In the genomic region with DNA sequence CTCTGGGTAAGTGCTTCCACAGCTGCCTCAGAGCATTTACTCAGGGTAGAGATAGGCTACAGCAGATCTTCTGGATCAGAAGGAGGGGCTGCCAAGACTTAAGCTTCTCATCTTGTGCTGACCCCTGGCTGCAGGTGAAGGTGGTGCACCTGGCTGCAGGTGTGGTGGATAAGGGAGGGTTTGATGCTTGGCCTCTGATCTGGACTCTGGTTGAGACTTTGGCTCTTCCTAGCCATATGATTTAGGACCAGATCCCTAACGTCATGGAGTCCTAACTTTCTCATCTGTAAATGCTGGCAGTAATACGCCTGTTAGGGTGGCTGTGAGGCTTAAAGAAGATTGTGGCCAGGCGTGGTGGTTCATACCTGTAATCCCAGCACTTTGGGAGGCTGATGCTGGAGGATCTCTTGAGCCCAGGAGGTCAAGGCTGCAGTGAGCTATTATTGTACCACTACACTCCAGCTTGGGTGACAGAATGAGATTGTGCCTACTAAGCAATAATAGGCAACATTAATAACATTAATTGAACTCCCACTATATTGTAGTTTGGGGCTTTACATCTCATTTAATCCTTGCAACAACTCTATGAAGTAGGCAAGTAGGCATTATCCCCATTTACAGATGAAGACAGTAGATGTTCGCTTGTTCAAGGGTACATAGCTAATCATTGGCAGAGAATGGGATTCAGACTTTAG, we compare ENCODE assay signal across 9 cellular contexts. TPM values are rescaled to one million over a fixed set of nuclear protein-coding genes. Genes with fewer than 3 reads are reported as not detected.
DNase-seq lines count a peak whose midpoint lies in the region; ATAC-seq and TF ChIP-seq lines count a peak whose summit lies in the region.
"Had no signal": no experiment of that assay in that cellular context is flagged by ENCODE, and none has a peak within 500 bp of the region (broad histone marks: within the 10 kb centered on the region; RNA-seq: fewer than 3 reads in every experiment).

No MANE protein-coding gene starts in this region.

- no peak overlapping the region for H3K18ac ChIP-seq in neuronal stem cell (ENCODE audit: low read length)

- no peak overlapping the region for H4K91ac ChIP-seq in neuronal stem cell (ENCODE audit: low read depth, low read length, poor library complexity)

- no peak overlapping the region for H2BK12ac ChIP-seq in neuronal stem cell (ENCODE audit: low read length)

- DNase-seq in DMS53 (lab: John Stamatoyannopoulos, UW) (peak; percentile 28), DMS53 treated with DMSO at 0.1 percent for 48 hours (lab: John Stamatoyannopoulos, UW; ENCODE audit: unreplicated experiment) (no peak), HuH-7 (ENCODE audit: low spot score) (peak; percentile 50), colonic mucosa (peak; percentile 81), neuronal stem cell (ENCODE audit: low spot score) (no peak), T1000 (lab: John Stamatoyannopoulos, UW) (no peak)
- DNase-seq in stimulated activated CD4-positive, alpha-beta T cell treated with anti-CD3 and anti-CD28 coated beads, Interleukin-15, amount 100 ng/mL, for 24 hours, result no peak

- peak overlapping the region; percentile 8 for H3K23ac ChIP-seq in neuronal stem cell (ENCODE audit: low read depth, low read length, poor library complexity)

- H2AK5ac ChIP-seq in neuronal stem cell (ENCODE audit: low read depth, low read length), result no peak overlapping the region

- H3K27ac ChIP-seq in colonic mucosa, result no peak overlapping the region
- no peak overlapping the region for H3K27ac ChIP-seq in neuronal stem cell (replicated peaks; ENCODE audit: low read length)
- H3K27ac ChIP-seq: prostate gland had no signal

- H3K9ac ChIP-seq in colonic mucosa (ENCODE audit: low read depth in 2 of 2, low read length in 2 of 2) (peak overlapping the region in 1 of 2 donors; percentile 84), neuronal stem cell (ENCODE audit: low read depth, low read length, poor library complexity) (no peak overlapping the region)

- H3K14ac ChIP-seq in neuronal stem cell (ENCODE audit: low read length), result no peak overlapping the region

- peak overlapping the region; percentile 26 for H2BK5ac ChIP-seq in neuronal stem cell (ENCODE audit: low read length)

- no peak overlapping the region for H3K4me3 ChIP-seq in colonic mucosa
- H3K4me3 ChIP-seq in neuronal stem cell (ENCODE audit: low read length in 2 of 2), result no peak overlapping the region
- H3K4me3 ChIP-seq: prostate gland had no signal

- H3K4me1 ChIP-seq in colonic mucosa, result peaks cover 25% of the 10 kb centered on the region
- peaks cover 47 to 50% of the 10 kb centered on the region in 2 donors for H3K4me1 ChIP-seq in neuronal stem cell (ENCODE audit: control insufficient read depth in 2 of 2, insufficient read depth in 1 of 2, low read depth in 1 of 2, low read length in 2 of 2)
- H3K4me1 ChIP-seq: prostate gland had no signal

- no peak overlapping the region for H2BK120ac ChIP-seq in neuronal stem cell (ENCODE audit: low read depth, low read length)

- no CpG with 5 or more reads among the region's 4 CpGs for WGBS in neuronal stem cell (ENCODE audit: extremely low coverage in 2 of 2, insufficient read length in 2 of 2, insufficient replicate concordance in 1 of 2), 2 donors

- H3K4me2 ChIP-seq in neuronal stem cell (ENCODE audit: insufficient read depth, low read length, poor library complexity, severe bottlenecking), result no peak overlapping the region

- peak overlapping the region; percentile 20 for H2BK15ac ChIP-seq in neuronal stem cell (ENCODE audit: low read length)

- peaks cover 15% of the 10 kb centered on the region for H3K79me1 ChIP-seq in neuronal stem cell (ENCODE audit: low read depth, low read length)

- H3K36me3 ChIP-seq in colonic mucosa (peaks cover 2% of the 10 kb centered on the region), neuronal stem cell (replicated peaks in 1 of 2; ENCODE audit: control insufficient read depth in 2 of 2, insufficient read depth in 2 of 2, low read length in 2 of 2) (peaks cover 44 to 71% of the 10 kb centered on the region in 2 donors)
- H3K36me3 ChIP-seq: prostate gland had no signal

- no peak overlapping the region for H3K4ac ChIP-seq in neuronal stem cell (ENCODE audit: low read length)

- H3K9me3 ChIP-seq in colonic mucosa (no peaks in the 10 kb centered on the region), neuronal stem cell (replicated peaks in 1 of 2; ENCODE audit: control insufficient read depth in 2 of 2, insufficient read depth in 1 of 2, low read depth in 1 of 2, low read length in 2 of 2) (peaks cover 0 to 22% of the 10 kb centered on the region in 2 donors)
- H3K9me3 ChIP-seq: prostate gland had no signal

- no peak for ATAC-seq in HG02970 (IDR thresholded peaks at IDR 0.05; ENCODE audit: low FRiP score, unreplicated experiment)

- H4K8ac ChIP-seq in neuronal stem cell (ENCODE audit: low read depth, low read length), result peak overlapping the region; percentile 7

- TF ChIP-seq CTCF in colonic mucosa (IDR thresholded peaks at IDR 0.05), result peak; percentile 70

- no peaks in the 10 kb centered on the region for H3K27me3 ChIP-seq in colonic mucosa
- no peaks in the 10 kb centered on the region for H3K27me3 ChIP-seq in neuronal stem cell (ENCODE audit: control insufficient read depth in 3 of 3, insufficient read depth in 3 of 3, low read depth in 1 of 3, low read length in 3 of 3)

- H2AFZ ChIP-seq in neuronal stem cell (ENCODE audit: low read length), result no peak overlapping the region

- intact Hi-C loops in colonic mucosa (cut with DNase I), result no loop called here

RNA-seq across cellular contexts. Expression of a gene that starts 10.7 kb away (rescaled TPM):
- total RNA-seq in colonic mucosa, result 10 to 100 TPM; 54.7 to 59.7 TPM
- polyA plus RNA-seq in neuronal stem cell (2013, experiment 1 of 2), result 84.4 TPM
- polyA plus RNA-seq in neuronal stem cell (2013, experiment 2 of 2), result 84.6 TPM

RNA-seq across cellular contexts. Expression of a gene that starts 30.1 kb away (rescaled TPM):
- 10 to 100 TPM in 1 of 2 donors, 1 to 10 TPM in 1; 4.7 to 17.6 TPM for total RNA-seq in colonic mucosa
- polyA plus RNA-seq in neuronal stem cell (2013, experiment 1 of 2), result not detected
- polyA plus RNA-seq in neuronal stem cell (2013, experiment 2 of 2), result not detected

RNA-seq across cellular contexts. Expression of a gene that starts 39.9 kb away (rescaled TPM):
- total RNA-seq in colonic mucosa, result 10 to 100 TPM; 24.9 to 38.1 TPM
- 16.9 TPM for polyA plus RNA-seq in neuronal stem cell (2013, experiment 1 of 2)
- 17.1 TPM for polyA plus RNA-seq in neuronal stem cell (2013, experiment 2 of 2)

Comparison
In these comparisons a context has a peak if more than half of its experiments do, and no peak if none do; other contexts are left out.
1. DNase-seq: peak in DMS53 (single experiment), HuH-7 (single experiment) and colonic mucosa (single experiment); none in DMS53 treated with DMSO at 0.1 percent for 48 hours (single experiment), neuronal stem cell (single experiment), stimulated activated CD4-positive, alpha-beta T cell treated with anti-CD3 and anti-CD28 coated beads, Interleukin-15, amount 100 ng/mL, for 24 hours (single experiment) and T1000 (single experiment).